Comparison of ENCODE assay signal across 1 cellular context in genomic region chr17:1774390-1775176, GRCh38.
TF ChIP-seq lines count a peak whose summit lies in the region.

No MANE protein-coding gene starts in this region.

TF ChIP-seq in IMR-90, 13 proteins besides CTCF, POLR2A, EP300 and RAD21:
- TF ChIP-seq MAZ (IDR thresholded peaks at IDR 0.05; ENCODE audit: borderline replicate concordance, low read depth, low read length) (no peak), BHLHE40 (IDR thresholded peaks at IDR 0.05; ENCODE audit: low read depth, low read length) (no peak), SMC3 (IDR thresholded peaks at IDR 0.05; ENCODE audit: low read depth, low read length) (no peak), NFE2L2 (IDR thresholded peaks at IDR 0.05; ENCODE audit: low read depth, low read length) (no peak), RFX5 (IDR thresholded peaks at IDR 0.05; ENCODE audit: low read depth, low read length) (no peak), USF2 (IDR thresholded peaks at IDR 0.05; ENCODE audit: low read depth, low read length) (no peak), MXI1 (IDR thresholded peaks at IDR 0.05; ENCODE audit: borderline replicate concordance, low read depth, low read length) (no peak), MAFK (IDR thresholded peaks at IDR 0.05; ENCODE audit: low read depth, low read length) (no peak), CHD1 (IDR thresholded peaks at IDR 0.05; ENCODE audit: low read depth, low read length) (no peak), CEBPB (IDR thresholded peaks at IDR 0.05; ENCODE audit: low read depth, low read length) (no peak), ELK1 (IDR thresholded peaks at IDR 0.05; ENCODE audit: borderline replicate concordance, low read depth, low read length) (no peak), RCOR1 (IDR thresholded peaks at IDR 0.05; ENCODE audit: insufficient replicate concordance, low read length) (no peak), FOS (IDR thresholded peaks at IDR 0.05; ENCODE audit: low read depth, low read length) (no peak)
TF ChIP-seq in IMR-90: peak in this region for 0.
